Comparison of ENCODE assay signal across 10 cellular contexts in genomic region chr4:10460313-10461047, GRCh38. TPM values are rescaled to one million over a fixed set of nuclear protein-coding genes. Genes with fewer than 3 reads are reported as not detected.
DNase-seq lines count a peak whose midpoint lies in the region; ATAC-seq, FAIRE-seq and TF ChIP-seq lines count a peak whose summit lies in the region.
"Had no signal": no experiment of that assay in that cellular context is flagged by ENCODE, and none has a peak within 500 bp of the region (broad histone marks: within the 10 kb centered on the region; RNA-seq: fewer than 3 reads in every experiment).

No MANE protein-coding gene starts in this region.

- TF ChIP-seq CTCF in HEK293 (tag by site-specific recombination; IDR thresholded peaks at IDR 0.05) (no peak), HepG2 (CRISPR knock-in tag; IDR thresholded peaks at IDR 0.05) (no peak)

- no peaks in the 10 kb centered on the region for H3K36me3 ChIP-seq in CD4-positive, CD25-positive, alpha-beta regulatory T cell (ENCODE audit: control insufficient read depth, insufficient read depth, low read length)
- H3K36me3 ChIP-seq in HEK293 (ENCODE audit: control insufficient read depth in 2 of 2, insufficient read depth in 1 of 2, low read length in 2 of 2) (peaks cover 0 to 1% of the 10 kb centered on the region in 2 experiments; a peak in 1 of 3 replicates), HepG2 (replicated peaks in 1 of 2; ENCODE audit: control insufficient read depth in 1 of 2, insufficient read depth in 2 of 2, low read length in 2 of 2) (no peaks in the 10 kb centered on the region)
- no peaks in the 10 kb centered on the region for H3K36me3 ChIP-seq in naive thymus-derived CD4-positive, alpha-beta T cell (ENCODE audit: control insufficient read depth in 2 of 3, insufficient read depth in 3 of 3, low read length in 3 of 3)

- peak overlapping the region; percentile 2 to 78 (median 47) for H3K4me3 Mint-ChIP-seq in CD4-positive, CD25-positive, alpha-beta regulatory T cell
- H3K4me3 Mint-ChIP-seq in naive thymus-derived CD4-positive, alpha-beta T cell = peak overlapping the region; percentile 18 to 92 (median 46)

- H3K9ac ChIP-seq in HepG2 (ENCODE audit: insufficient read depth, low read depth, low read length) = no peak overlapping the region

- 26% methylated on average over 11 of the region's 11 CpGs for WGBS in HepG2 (ENCODE audit: low lambda C conversion rate)

- BruUV-seq in HepG2 (replicated peaks; lab: Mats Ljungman, UMichigan) = no TSS peak

- TF ChIP-seq RAD21 in HepG2 (CRISPR knock-in tag; IDR thresholded peaks at IDR 0.05) = no peak

- intact Hi-C loops in naive thymus-derived CD4-positive, alpha-beta T cell (cut with micrococcal nuclease) = loop anchor here (1.0 to 10.0 kb wide), 7 partner anchors 38 to 441 kb away; partner anchors contain the start of gene WDR1 (in 1 of the 2)
- intact Hi-C loops in HepG2 (cut with micrococcal nuclease; ENCODE audit: unreplicated experiment) = loop anchor here (10.0 kb wide), 1 partner anchor 74 kb away; no protein-coding TSS in a partner anchor

- CTCF ChIA-PET in HEK293 (lab: Yijun Ruan, JAX) (interaction anchor here (0.6 to 1.8 kb wide), 14 partner anchors 10 to 302 kb away, joined by 3 to 9 read pairs (median 4); no protein-coding TSS in a partner anchor), HepG2 (lab: Yijun Ruan, JAX; ENCODE audit: low intra/inter-chr PET ratio, low total read pairs) (no interaction called here)
- CTCF ChIA-PET in naive thymus-derived CD4-positive, alpha-beta T cell (lab: Charles Lee) = interaction anchor here (0.6 to 2.4 kb wide), 12 partner anchors 8 to 768 kb away, joined by 3 to 9 read pairs (median 4); no protein-coding TSS in a partner anchor

- no peak for FAIRE-seq in HepG2 (lab: Jason Lieb, UNC)

- no peak for TF ChIP-seq EP300 in HepG2 (IDR thresholded peaks at IDR 0.05; ENCODE audit: low read depth in 2 of 2, low read length in 2 of 2)
- no peak for TF ChIP-seq EP300 in HepG2 (CRISPR knock-in tag; IDR thresholded peaks at IDR 0.05; ENCODE audit: borderline replicate concordance)

- peaks cover 17% of the 10 kb centered on the region for H3K27me3 ChIP-seq in CD4-positive, CD25-positive, alpha-beta regulatory T cell (ENCODE audit: control insufficient read depth, insufficient read depth, low read length)
- H3K27me3 ChIP-seq in naive thymus-derived CD4-positive, alpha-beta T cell (ENCODE audit: control insufficient read depth in 2 of 2, insufficient read depth in 2 of 2, low read length in 2 of 2) = no peaks in the 10 kb centered on the region
- H3K27me3 ChIP-seq in HepG2 (ENCODE audit: control insufficient read depth in 1 of 2, insufficient read depth in 2 of 2, low read length in 2 of 2) = peaks cover 0 to 4% of the 10 kb centered on the region in 2 experiments; a peak in 1 of 5 replicates

- H3K4me3 ChIP-seq in CD4-positive, CD25-positive, alpha-beta regulatory T cell (ENCODE audit: low read depth, low read length) = peak overlapping the region; percentile 40
- H3K4me3 ChIP-seq in HEK293 (ENCODE audit: low read depth, low read length) (no peak overlapping the region), HepG2 (replicated peaks in 1 of 3; ENCODE audit: insufficient read depth in 1 of 3, low read depth in 2 of 3, low read length in 3 of 3) (no peak overlapping the region)
- peak overlapping the region; percentile 61 for H3K4me3 ChIP-seq in naive thymus-derived CD4-positive, alpha-beta T cell (ENCODE audit: low read length)

- in situ Hi-C loops in HepG2 (cut with HindIII; ENCODE audit: extremely low pct_ligation_motif_present, low pct_unique_long_range_greater_than_20kb) = no loop called here

- H3K36me3 Mint-ChIP-seq in CD4-positive, CD25-positive, alpha-beta regulatory T cell = no peaks in the 10 kb centered on the region
- peaks cover under 1 to 10% (median 6%) of the 10 kb centered on the region in 5 donors for H3K36me3 Mint-ChIP-seq in naive thymus-derived CD4-positive, alpha-beta T cell

- H2AFZ ChIP-seq in HepG2 (ENCODE audit: low read length) = no peak overlapping the region

- peaks cover 41% of the 10 kb centered on the region for H3K27me3 Mint-ChIP-seq in CD4-positive, CD25-positive, alpha-beta regulatory T cell
- H3K27me3 Mint-ChIP-seq in naive thymus-derived CD4-positive, alpha-beta T cell = peaks cover 21 to 43% (median 32%) of the 10 kb centered on the region in 5 donors

- TF ChIP-seq POLR2A in HepG2 (IDR thresholded peaks at IDR 0.05; ENCODE audit: insufficient read depth in 1 of 2, low read depth in 2 of 2, low read length in 2 of 2) = no peak

- peaks cover 10 to 43% (median 20%) of the 10 kb centered on the region in 4 donors for H3K4me1 Mint-ChIP-seq in CD4-positive, CD25-positive, alpha-beta regulatory T cell
- peaks cover 15 to 46% (median 38%) of the 10 kb centered on the region in 7 donors for H3K4me1 Mint-ChIP-seq in naive thymus-derived CD4-positive, alpha-beta T cell

- ATAC-seq in CD4-positive, CD25-positive, alpha-beta regulatory T cell (ENCODE audit: low read depth in 2 of 2) = no peak
- no peak for ATAC-seq in naive thymus-derived CD4-positive, alpha-beta T cell
- ATAC-seq in GM21717 (IDR thresholded peaks at IDR 0.05; ENCODE audit: unreplicated experiment) (no peak), HepG2 (no peak), GM21786 (IDR thresholded peaks at IDR 0.05; ENCODE audit: unreplicated experiment) (no peak)
- ATAC-seq: HCT116 had no signal

- peaks cover 14% of the 10 kb centered on the region for H3K4me1 ChIP-seq in CD4-positive, CD25-positive, alpha-beta regulatory T cell (ENCODE audit: control insufficient read depth, insufficient read depth, low read length, poor library complexity, severe bottlenecking)
- H3K4me1 ChIP-seq in HEK293 (ENCODE audit: control insufficient read depth, insufficient read depth, low read length) (no peaks in the 10 kb centered on the region), HepG2 (ENCODE audit: insufficient read depth, low read length) (no peaks in the 10 kb centered on the region)
- H3K4me1 ChIP-seq in naive thymus-derived CD4-positive, alpha-beta T cell (ENCODE audit: control insufficient read depth in 2 of 2, insufficient read depth in 2 of 2, low read length in 2 of 2) = peaks cover 4 to 11% of the 10 kb centered on the region in 2 donors

- DNase-seq in CD4-positive, CD25-positive, alpha-beta regulatory T cell = no peak
- peak; percentile 11 for DNase-seq in activated naive CD4-positive, alpha-beta T cell treated with anti-CD3 and anti-CD28 coated beads, Interleukin-2, amount 50 U/mL, for 16 hours
- peak in 1 of 9 donors; percentile 25 for DNase-seq in naive thymus-derived CD4-positive, alpha-beta T cell
- DNase-seq in HepG2 (ENCODE audit: low spot score) (no peak), NCI-H1092 treated with DMSO at 0.1 percent for 48 hours (lab: John Stamatoyannopoulos, UW) (no peak)
- DNase-seq: NCI-H146 had no signal

- no peak overlapping the region for H3K4me2 ChIP-seq in HepG2 (ENCODE audit: low read depth, low read length)

- H3K27ac Mint-ChIP-seq in CD4-positive, CD25-positive, alpha-beta regulatory T cell = no peak overlapping the region
- H3K27ac Mint-ChIP-seq in naive thymus-derived CD4-positive, alpha-beta T cell = peak overlapping the region in 2 of 9 donors; percentile 3 to 45

- no peaks in the 10 kb centered on the region; the same call in 1 of the 2 replicates for H4K20me1 ChIP-seq in HepG2 (ENCODE audit: insufficient read depth, low read length)

- peaks cover 0 to 10% (median 2%) of the 10 kb centered on the region in 7 donors for H3K9me3 Mint-ChIP-seq in CD4-positive, CD25-positive, alpha-beta regulatory T cell
- peaks cover 0 to 12% (median 6%) of the 10 kb centered on the region in 11 donors for H3K9me3 Mint-ChIP-seq in naive thymus-derived CD4-positive, alpha-beta T cell

- H3K9me3 ChIP-seq in CD4-positive, CD25-positive, alpha-beta regulatory T cell (ENCODE audit: control insufficient read depth in 2 of 2, low read length in 2 of 2) = peaks cover 0 to 2% of the 10 kb centered on the region in 2 experiments
- no peaks in the 10 kb centered on the region for H3K9me3 ChIP-seq in HEK293 (ENCODE audit: control insufficient read depth, insufficient read depth, low read depth, low read length)
- H3K9me3 ChIP-seq in naive thymus-derived CD4-positive, alpha-beta T cell (ENCODE audit: control insufficient read depth in 2 of 3, low read length in 3 of 3) = peaks cover 0 to 6% (median 0%) of the 10 kb centered on the region in 3 experiments
- H3K9me3 ChIP-seq in HepG2 (ENCODE audit: low read length) = no peaks in the 10 kb centered on the region

- POLR2A ChIA-PET in HEK293 (lab: Yijun Ruan, JAX) (interaction anchor here (1.4 kb wide), 1 partner anchor 70 kb away, joined by 4 read pairs; no protein-coding TSS in a partner anchor), HepG2 (lab: Yijun Ruan, JAX) (no interaction called here)
- POLR2A ChIA-PET in naive thymus-derived CD4-positive, alpha-beta T cell (lab: Charles Lee) = interaction anchor here (0.6 to 3.4 kb wide), 4 partner anchors 20 to 343 kb away, joined by 3 to 15 read pairs (median 4); partner anchors contain the start of gene WDR1

- H3K79me2 ChIP-seq in HepG2 (ENCODE audit: insufficient read depth, low read length) = no peaks in the 10 kb centered on the region

- H3K27ac ChIP-seq in CD4-positive, CD25-positive, alpha-beta regulatory T cell (ENCODE audit: insufficient read depth, low read length, poor library complexity, severe bottlenecking) = no peak overlapping the region
- H3K27ac ChIP-seq in HEK293 (ENCODE audit: extremely low read depth, low read depth, low read length) = no peak overlapping the region
- no peak overlapping the region for H3K27ac ChIP-seq in naive thymus-derived CD4-positive, alpha-beta T cell (ENCODE audit: low read depth, low read length)
- H3K27ac ChIP-seq in HepG2 (ENCODE audit: extremely low read length, insufficient read depth, low read length) = no peak overlapping the region

RNA-seq across cellular contexts. Expression of gene ZNF518B, which starts 3.3 kb away (rescaled TPM):
- total RNA-seq in CD4-positive, CD25-positive, alpha-beta regulatory T cell = 22.9 TPM
- 10 to 100 TPM in 3 of 4 donors, 1 to 10 TPM in 1; 9.0 to 18.4 (median 10.9) TPM for polyA plus RNA-seq in CD4-positive, CD25-positive, alpha-beta regulatory T cell
- total RNA-seq in naive thymus-derived CD4-positive, alpha-beta T cell = 10 to 100 TPM; 27.3 to 53.0 (median 30.3) TPM
- 10 to 100 TPM; 13.4 to 23.2 TPM for polyA plus RNA-seq in naive thymus-derived CD4-positive, alpha-beta T cell
- total RNA-seq in HepG2 (2016; rRNA removed; fragmentation: Illumina TruSeq; extraction: Trizol) = 0.02 and 0.17 TPM in 2 replicates
- total RNA-seq in HepG2 (2016; cell fraction: cytosol; rRNA removed; fragmentation: Illumina TruSeq; extraction: Trizol; ENCODE audit: low read depth) = not detected in 2 replicates
- 0.02 TPM in 1 of 2 replicates, not detected in the other for total RNA-seq in HepG2 (2016; cell fraction: insoluble cytoplasmic fraction; rRNA removed; fragmentation: Illumina TruSeq; extraction: Trizol)
- 0.03 TPM in 1 of 2 replicates, not detected in the other for total RNA-seq in HepG2 (2016; cell fraction: membrane; rRNA removed; fragmentation: Illumina TruSeq; extraction: Trizol)
- 0.09 TPM in 1 of 2 replicates, not detected in the other for total RNA-seq in HepG2 (2016; cell fraction: nucleus; rRNA removed; fragmentation: Illumina TruSeq; extraction: Trizol)
- polyA plus RNA-seq in HepG2 (2011; rRNA removed) = not detected in 2 replicates
- polyA plus RNA-seq in HepG2 (2011; cell fraction: cytosol; rRNA removed) = not detected in 2 replicates
- not detected in 2 replicates for polyA plus RNA-seq in HepG2 (2011; cell fraction: nucleus; rRNA removed)
- polyA plus RNA-seq in HepG2 (2012) = not detected in 2 replicates
- polyA plus RNA-seq in HepG2 (2016; cell fraction: cytosol; fragmentation: Illumina TruSeq; extraction: Trizol; ENCODE audit: low read depth) = not detected in 2 replicates
- 0.07 TPM in 1 of 2 replicates, not detected in the other for polyA plus RNA-seq in HepG2 (2016; cell fraction: insoluble cytoplasmic fraction; fragmentation: Illumina TruSeq; extraction: Trizol; ENCODE audit: low read depth)
- polyA plus RNA-seq in HepG2 (2016; cell fraction: membrane; fragmentation: Illumina TruSeq; extraction: Trizol; ENCODE audit: low read depth) = not detected in 2 replicates
- polyA plus RNA-seq in HepG2 (2016; cell fraction: nucleus; fragmentation: Illumina TruSeq; extraction: Trizol; ENCODE audit: insufficient read depth, low read depth) = not detected in 2 replicates
- polyA minus RNA-seq in HepG2 (2011; rRNA and poly(A)+ RNA removed; ENCODE audit: low replicate concordance) = 0.05 TPM in 1 of 2 replicates, not detected in the other
- polyA minus RNA-seq in HepG2 (2011; cell fraction: cytosol; rRNA and poly(A)+ RNA removed) = not detected in 2 replicates
- polyA minus RNA-seq in HepG2 (2011; cell fraction: nucleus; rRNA and poly(A)+ RNA removed) = 0.25 TPM in 1 of 2 replicates, not detected in the other

Comparison
In these comparisons a context has a peak if more than half of its experiments do, and no peak if none do; other contexts are left out.
1. H3K4me3 ChIP-seq: peak in CD4-positive, CD25-positive, alpha-beta regulatory T cell (single experiment) and naive thymus-derived CD4-positive, alpha-beta T cell (single experiment); none in HEK293 (single experiment) and HepG2 (0 of 3).
2. RNA of gene ZNF518B, which starts 3.3 kb away (total RNA-seq): 27.3 to 53.0 TPM in naive thymus-derived CD4-positive, alpha-beta T cell and 22.9 TPM in CD4-positive, CD25-positive, alpha-beta regulatory T cell (single experiment); 0.02 to 0.17 TPM in HepG2; every median in the first group is over 10 times any median in the second.